Comparison of ENCODE assay signal across 12 cellular contexts in genomic region chr21:43177043-43177906, GRCh38. TPM values are rescaled to one million over a fixed set of nuclear protein-coding genes. Genes with fewer than 3 reads are reported as not detected.
DNase-seq lines count a peak whose midpoint lies in the region; ATAC-seq, FAIRE-seq and TF ChIP-seq lines count a peak whose summit lies in the region.
"Not testable (repeated sequence)": the region's sequence is repeated elsewhere in the genome, so short reads cannot be mapped to it uniquely, and the experiment has no call there.
"Had no signal": no experiment of that assay in that cellular context is flagged by ENCODE, and none has a peak within 500 bp of the region (broad histone marks: within the 10 kb centered on the region; RNA-seq: fewer than 3 reads in every experiment).

No MANE protein-coding gene starts in this region.

- H3K9me2 ChIP-seq in GM23338 (ENCODE audit: insufficient read depth): not testable (repeated sequence)

- POLR2A ChIA-PET in GM12878 (lab: Charles Lee): not testable (repeated sequence)

- SMC1A ChIA-PET in GM12878 (lab: Charles Lee; ENCODE audit: uncharacterized antibody, unreplicated experiment): not testable (repeated sequence)

- H3K9me3 ChIP-seq in T-helper 17 cell (ENCODE audit: control insufficient read depth, low read length, poor library complexity, severe bottlenecking); GM12878 (replicated peaks; ENCODE audit: control insufficient read depth, insufficient read depth, low read length): not testable (repeated sequence)

- not testable (repeated sequence) for H3K27me3 Mint-ChIP-seq in GM23338 (ENCODE audit: insufficient read depth, low read depth, poor library complexity); T-helper 17 cell

- H3K27me3 ChIP-seq in GM23338 (ENCODE audit: insufficient read depth); GM12878 (replicated peaks in 1 of 2; ENCODE audit: control insufficient read depth in 2 of 2, insufficient read depth in 2 of 2, low read length in 1 of 2): not testable (repeated sequence)

- RAD21 ChIA-PET in GM12878 (lab: Charles Lee; ENCODE audit: unreplicated experiment): not testable (repeated sequence)

- no CpG with 5 or more reads among the region's 20 CpGs for WGBS in GM12878 (ENCODE audit: insufficient coverage, insufficient replicate concordance, low lambda C conversion rate, missing lambda C conversion rate)

- DNase-seq in GM23338 (ENCODE audit: low spot score); T-helper 17 cell; GM12878 (ENCODE audit: low read depth, low spot score); left colon; omental fat pad (ENCODE audit: low spot score): not testable (repeated sequence)

- H3K9ac ChIP-seq in GM12878 (ENCODE audit: control insufficient read depth, insufficient read depth, low read length): not testable (repeated sequence)

- not testable (repeated sequence) for H2AFZ ChIP-seq in GM23338; GM12878 (ENCODE audit: control insufficient read depth, low read depth, low read length)

- not testable (repeated sequence) for TF ChIP-seq CTCF in GM23338 (conservative IDR thresholded peaks at IDR 0.05; ENCODE audit: low read depth in 2 of 2); GM12878 (IDR thresholded peaks at IDR 0.05 in 2 of 3, conservative IDR thresholded peaks at IDR 0.05 in 1 of 3; ENCODE audit: control insufficient read depth in 2 of 3, extremely low read depth in 1 of 3, insufficient read depth in 1 of 3, low read depth in 3 of 3, low read length in 3 of 3); omental fat pad (IDR thresholded peaks at IDR 0.05)

- not testable (repeated sequence) for H4K20me1 ChIP-seq in GM23338 (replicated peaks; ENCODE audit: insufficient read depth); GM12878 (ENCODE audit: control insufficient read depth, insufficient read depth)

- not testable (repeated sequence) for H3K36me3 Mint-ChIP-seq in GM23338 (ENCODE audit: low read depth); T-helper 17 cell (ENCODE audit: low read depth)

- TF ChIP-seq POLR2A in GM12878 (IDR thresholded peaks at IDR 0.05; ENCODE audit: low read depth, low read length): not testable (repeated sequence)

- H3K79me2 ChIP-seq in GM23338 (replicated peaks; ENCODE audit: insufficient read depth); GM12878 (ENCODE audit: control insufficient read depth, insufficient read depth, low read length): not testable (repeated sequence)

- not testable (repeated sequence) for H3K27ac Mint-ChIP-seq in GM23338, T-helper 17 cell

- H3F3A ChIP-seq in GM23338 (replicated peaks; ENCODE audit: low read depth): not testable (repeated sequence)

- peak; percentile 65 for ATAC-seq in GM18907 (IDR thresholded peaks at IDR 0.05; ENCODE audit: unreplicated experiment)
- peak; percentile 17 for ATAC-seq in GM23338
- ATAC-seq in HG03354 (IDR thresholded peaks at IDR 0.05; ENCODE audit: poor library complexity, severe bottlenecking, unreplicated experiment): peak; percentile 65
- ATAC-seq in T-helper 17 cell: peak; percentile 90
- peak; percentile 91 for ATAC-seq in GM12878
- ATAC-seq in left colon: peak; percentile 48
- peak; percentile 81 for ATAC-seq in omental fat pad (ENCODE audit: low FRiP score)

- CTCF ChIA-PET in GM12878 (lab: Yijun Ruan, JAX): not testable (repeated sequence)

- H3K4me1 Mint-ChIP-seq in GM23338, T-helper 17 cell: not testable (repeated sequence)

- not testable (repeated sequence) for H3K36me3 ChIP-seq in GM23338 (ENCODE audit: insufficient read depth); GM12878 (ENCODE audit: control insufficient read depth in 2 of 2, insufficient read depth in 2 of 2, low read length in 1 of 2)

- H3K4me3 Mint-ChIP-seq in GM23338, T-helper 17 cell: not testable (repeated sequence)

- not testable (repeated sequence) for H3K4me2 ChIP-seq in GM23338; GM12878 (ENCODE audit: control insufficient read depth, insufficient read depth)

- H3K4me1 ChIP-seq in GM23338 (ENCODE audit: insufficient read depth); GM12878 (ENCODE audit: control insufficient read depth, insufficient read depth, low read length): not testable (repeated sequence)

- not testable (repeated sequence) for TF ChIP-seq EP300 in GM12878 (IDR thresholded peaks at IDR 0.05; ENCODE audit: borderline replicate concordance in 1 of 2, control insufficient read depth in 1 of 2, low read depth in 2 of 2, low read length in 2 of 2)

- in situ Hi-C loops in GM12878 (cut with MboI): not testable (repeated sequence)

- TF ChIP-seq RAD21 in GM12878 (IDR thresholded peaks at IDR 0.05; ENCODE audit: insufficient read depth, low read depth, low read length): not testable (repeated sequence)

- not testable (repeated sequence) for H3K4me3 ChIP-seq in GM23338, GM12878

- BruUV-seq in GM12878 (replicated peaks; lab: Mats Ljungman, UMichigan): not testable (repeated sequence)

- FAIRE-seq in GM12878 (lab: Jason Lieb, UNC): not testable (repeated sequence)

- H3K9me3 Mint-ChIP-seq in GM23338: not testable (repeated sequence)

- not testable (repeated sequence) for H3K27ac ChIP-seq in GM23338 (ENCODE audit: low read depth); GM12878 (ENCODE audit: control insufficient read depth, insufficient read depth)

- intact Hi-C loops in GM12878 (cut with micrococcal nuclease; ENCODE audit: unreplicated experiment); left colon (cut with DNase I, micrococcal nuclease): not testable (repeated sequence)

RNA-seq across cellular contexts. Expression of gene CRYAA, which starts 8.5 kb away (rescaled TPM):
- not detected in 2 replicates for total RNA-seq in GM23338 (2014; rRNA removed; shearing (Covaris generic))
- polyA plus RNA-seq in GM23338 (2016; fragmentation: Nextera tagmentation; extraction: Ambion mirVana) (not detected in 2 replicates), GM12878 (2011; rRNA removed) (not detected in 2 replicates), GM12878 (2014; fragmentation: Illumina TruSeq; extraction: Trizol) (not detected in 2 replicates), GM12878 (2014; fragmentation: Nextera tagmentation; extraction: Ambion mirVana) (not detected), GM12878 (2014; rRNA removed) (not detected in 2 replicates), GM12878 (2016; fragmentation: Nextera tagmentation; extraction: Ambion mirVana) (not detected)
- total RNA-seq in T-helper 17 cell (not detected), GM12878 (2014; rRNA removed) (not detected in 2 replicates), GM12878 (2014; rRNA removed; fragmentation: Illumina TruSeq; extraction: Trizol) (not detected in 2 replicates), GM12878 (2021) (not detected in 2 replicates), left colon (not detected), omental fat pad (not detected)
- total RNA-seq in GM12878 (2013; cell fraction: nucleolus; rRNA removed): not detected in 2 replicates
- polyA plus RNA-seq in GM12878 (2011; ENCODE audit: low read depth): not detected
- polyA plus RNA-seq in GM12878 (2011; cell fraction: cytosol; rRNA removed): not detected in 2 replicates
- polyA plus RNA-seq in GM12878 (2011; cell fraction: nucleus; rRNA removed): not detected in 2 replicates
- polyA plus RNA-seq in GM12878 (2012): not detected in 2 replicates
- not detected in 2 replicates for polyA minus RNA-seq in GM12878 (2011; rRNA and poly(A)+ RNA removed)
- not detected in 2 replicates for polyA minus RNA-seq in GM12878 (2011; cell fraction: cytosol; rRNA and poly(A)+ RNA removed)
- polyA minus RNA-seq in GM12878 (2011; cell fraction: nucleus; rRNA and poly(A)+ RNA removed): not detected in 2 replicates
- total RNA-seq: cerebellum, fibroblast of villous mesenchyme, hepatocyte, lower leg skin had no signal
- polyA plus RNA-seq: hepatocyte, immature natural killer cell had no signal

Comparison
In these comparisons a context has a peak if more than half of its experiments do, and no peak if none do; other contexts are left out.
1. ATAC-seq: peak in every context shown above with its lines; median percentile 91 in GM12878; 90 in T-helper 17 cell; 81 in omental fat pad; 65 in GM18907; 65 in HG03354; 48 in left colon; 17 in GM23338.